In the genomic region with DNA sequence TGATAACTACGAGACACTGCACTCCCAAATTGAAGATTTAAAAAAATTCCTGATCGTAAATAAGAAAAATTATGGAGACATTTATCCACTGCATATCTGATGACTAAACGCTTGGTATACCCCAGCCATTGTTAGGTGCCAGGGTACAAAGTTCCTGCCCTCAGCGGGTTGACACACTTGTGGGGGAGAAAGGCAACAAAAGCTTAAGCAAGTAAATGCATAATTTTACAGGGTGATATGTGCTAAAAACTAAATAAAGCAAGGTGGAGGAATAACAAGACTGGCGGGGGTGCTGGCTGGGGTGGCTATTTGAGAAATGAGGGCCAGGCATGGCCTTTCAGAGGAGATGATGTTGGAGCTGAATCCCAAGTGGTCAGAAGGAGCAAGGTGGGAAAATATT, we compare ENCODE assay signal across 19 cellular contexts. TPM values are rescaled to one million over a fixed set of nuclear protein-coding genes. Genes with fewer than 3 reads are reported as not detected.
A peak's percentile ranks its signal among the peaks of the same experiment; 100 is the strongest.
DNase-seq lines count a peak whose midpoint lies in the region; ATAC-seq and TF ChIP-seq lines count a peak whose summit lies in the region.
"Had no signal": no experiment of that assay in that cellular context is flagged by ENCODE, and none has a peak within 500 bp of the region (broad histone marks: within the 10 kb centered on the region; RNA-seq: fewer than 3 reads in every experiment).

No MANE protein-coding gene starts in this region.

- WGBS in endodermal cell (ENCODE audit: insufficient coverage in 1 of 2, insufficient read length in 1 of 2), 2 experiments: 97 to 100% methylated on average over 4 to 5 of the region's 5 CpGs

- H3K9me3 ChIP-seq in OCI-LY1 (ENCODE audit: low read length) (no peaks in the 10 kb centered on the region), endodermal cell (ENCODE audit: control insufficient read depth, low read length) (no peaks in the 10 kb centered on the region)

- H3K4me1 Mint-ChIP-seq in activated naive CD8-positive, alpha-beta T cell (ENCODE audit: low read depth): peaks cover 20% of the 10 kb centered on the region
- peaks cover 19% of the 10 kb centered on the region for H3K4me1 Mint-ChIP-seq in activated naive CD8-positive, alpha-beta T cell treated with anti-CD3 and anti-CD28 coated beads, Interleukin-2, amount 50 U/mL, for 24 hours
- H3K4me1 Mint-ChIP-seq in endodermal cell (peaks cover 18% of the 10 kb centered on the region), Calu3 (ENCODE audit: low read depth, unreplicated experiment) (peaks cover 51% of the 10 kb centered on the region)

- intact Hi-C loops in Calu3 (cut with micrococcal nuclease; ENCODE audit: unreplicated experiment): loop anchor here (10.0 kb wide), 1 partner anchor 173 kb away; no protein-coding TSS in a partner anchor

- ATAC-seq in activated naive CD8-positive, alpha-beta T cell treated with anti-CD3 and anti-CD28 coated beads, Interleukin-2, amount 50 U/mL, for 24 hours: no peak
- ATAC-seq: Panc1 had no signal

- H3K27ac Mint-ChIP-seq in activated naive CD8-positive, alpha-beta T cell: peak overlapping the region; percentile 24
- H3K27ac Mint-ChIP-seq in activated naive CD8-positive, alpha-beta T cell treated with anti-CD3 and anti-CD28 coated beads, Interleukin-2, amount 50 U/mL, for 24 hours: no peak overlapping the region
- H3K27ac Mint-ChIP-seq in endodermal cell (peak overlapping the region; percentile 0), Calu3 (ENCODE audit: unreplicated experiment) (no peak overlapping the region)

- H3K27me3 ChIP-seq in OCI-LY1 (ENCODE audit: insufficient read depth, low read length) (no peaks in the 10 kb centered on the region), endodermal cell (ENCODE audit: control insufficient read depth, insufficient read depth, low read length, poor library complexity, severe bottlenecking) (no peaks in the 10 kb centered on the region)

- no peaks in the 10 kb centered on the region for H3K9me3 Mint-ChIP-seq in activated naive CD8-positive, alpha-beta T cell (ENCODE audit: low read depth)
- H3K9me3 Mint-ChIP-seq in activated naive CD8-positive, alpha-beta T cell treated with anti-CD3 and anti-CD28 coated beads, Interleukin-2, amount 50 U/mL, for 24 hours: no peaks in the 10 kb centered on the region
- H3K9me3 Mint-ChIP-seq in endodermal cell (no peaks in the 10 kb centered on the region), Calu3 (ENCODE audit: low read depth, unreplicated experiment) (no peaks in the 10 kb centered on the region)

- H3K4me2 ChIP-seq in OCI-LY1 (ENCODE audit: low read length): no peak overlapping the region

- no peak overlapping the region for H3K4me3 Mint-ChIP-seq in activated naive CD8-positive, alpha-beta T cell
- H3K4me3 Mint-ChIP-seq in activated naive CD8-positive, alpha-beta T cell treated with anti-CD3 and anti-CD28 coated beads, Interleukin-2, amount 50 U/mL, for 24 hours: no peak overlapping the region
- H3K4me3 Mint-ChIP-seq in endodermal cell (no peak overlapping the region), Calu3 (ENCODE audit: low read depth, unreplicated experiment) (no peak overlapping the region)

- H3K4me1 ChIP-seq in OCI-LY1 (ENCODE audit: insufficient read depth, low read length, severe bottlenecking): peaks cover 68% of the 10 kb centered on the region
- no peaks in the 10 kb centered on the region for H3K4me1 ChIP-seq in endodermal cell (ENCODE audit: control insufficient read depth, insufficient read depth, low read length)

- peaks cover 18% of the 10 kb centered on the region for H3K79me2 ChIP-seq in OCI-LY1 (ENCODE audit: insufficient read depth, low read length)

- peaks cover 3% of the 10 kb centered on the region for H3K36me3 Mint-ChIP-seq in activated naive CD8-positive, alpha-beta T cell
- peaks cover 7% of the 10 kb centered on the region for H3K36me3 Mint-ChIP-seq in activated naive CD8-positive, alpha-beta T cell treated with anti-CD3 and anti-CD28 coated beads, Interleukin-2, amount 50 U/mL, for 24 hours (ENCODE audit: low read depth)
- H3K36me3 Mint-ChIP-seq in endodermal cell (ENCODE audit: low read depth): peaks cover 22% of the 10 kb centered on the region
- H3K36me3 Mint-ChIP-seq in Calu3 (ENCODE audit: insufficient read depth, unreplicated experiment): no peaks in the 10 kb centered on the region

- H3K36me3 ChIP-seq in OCI-LY1 (ENCODE audit: insufficient read depth, low read length): 0 out of 2 replicates have a peak, but pooled peaks cover 3% of the 10 kb centered on the region
- peaks cover 4% of the 10 kb centered on the region for H3K36me3 ChIP-seq in endodermal cell (ENCODE audit: control insufficient read depth, insufficient read depth, low read length)

- H4K20me1 ChIP-seq in OCI-LY1 (ENCODE audit: insufficient read depth, low read length): no peaks in the 10 kb centered on the region

- TF ChIP-seq CTCF in OCI-LY1 (IDR thresholded peaks at IDR 0.05; ENCODE audit: low read length) (no peak), endodermal cell (conservative IDR thresholded peaks at IDR 0.05) (no peak), Calu3 (IDR thresholded peaks at IDR 0.05; ENCODE audit: unreplicated experiment) (no peak)

- H3K27me3 Mint-ChIP-seq in activated naive CD8-positive, alpha-beta T cell: no peaks in the 10 kb centered on the region
- no peaks in the 10 kb centered on the region for H3K27me3 Mint-ChIP-seq in activated naive CD8-positive, alpha-beta T cell treated with anti-CD3 and anti-CD28 coated beads, Interleukin-2, amount 50 U/mL, for 24 hours
- H3K27me3 Mint-ChIP-seq in endodermal cell (ENCODE audit: insufficient read depth): no peaks in the 10 kb centered on the region
- no peaks in the 10 kb centered on the region for H3K27me3 Mint-ChIP-seq in Calu3 (ENCODE audit: unreplicated experiment)

- H3K9ac ChIP-seq in OCI-LY1 (ENCODE audit: low read length): no peak overlapping the region
- H3K9ac ChIP-seq in endodermal cell (ENCODE audit: extremely low read depth, low read length, poor library complexity, severe bottlenecking): no peak overlapping the region

- no peaks in the 10 kb centered on the region for H3F3A ChIP-seq in OCI-LY1 (ENCODE audit: insufficient read depth, low read length)

- H3K27ac ChIP-seq in OCI-LY1 (ENCODE audit: low read depth, low read length, poor library complexity, severe bottlenecking) (peak overlapping the region; percentile 60), endodermal cell (ENCODE audit: low read depth, low read length) (no peak overlapping the region)
- H3K27ac ChIP-seq: 22Rv1, RWPE1 had no signal

- no peaks in the 10 kb centered on the region for H3K9me2 ChIP-seq in OCI-LY1 (ENCODE audit: low read depth, low read length)

- no peak for DNase-seq in activated naive CD8-positive, alpha-beta T cell treated with anti-CD3 and anti-CD28 coated beads, Interleukin-2, amount 50 U/mL, for 24 hours
- DNase-seq in endodermal cell: peak; percentile 36
- DNase-seq in activated gamma-delta T cell treated with Interleukin-2 at 50 U/mL for 16 hours: no peak
- DNase-seq in GOT3 (lab: John Stamatoyannopoulos, UW): no peak
- no peak for DNase-seq in ureter (ENCODE audit: low spot score)
- DNase-seq in Calu3: no peak
- DNase-seq: DMS53, IMR-90, KG1, MM.1S, NCI-H2029, NCI-H2227 treated with DMSO at 0.1 percent for 48 hours, NCI-H526 treated with DMSO at 0.1 percent for 48 hours, SHP77 had no signal

- H2AFZ ChIP-seq in OCI-LY1 (ENCODE audit: low read length): no peak overlapping the region

- no TSS peak for BruUV-seq in Calu3 (replicated peaks; lab: Mats Ljungman, UMichigan)

- no peak overlapping the region for H3K4me3 ChIP-seq in OCI-LY1 (ENCODE audit: low read depth, low read length, poor library complexity, severe bottlenecking)
- no peak overlapping the region for H3K4me3 ChIP-seq in endodermal cell (ENCODE audit: low read length)

- CTCF ChIA-PET in Calu3 (lab: Charles Lee): no interaction called here

RNA-seq across cellular contexts. Expression of a gene that starts 25.0 kb away (rescaled TPM):
- total RNA-seq in endodermal cell (100 to 1,000 TPM in 1 of 2 donors, 10 to 100 TPM in 1; 56.0 to 101 TPM), ureter (32.9 TPM), Calu3 (2022) (37.3 and 45.6 TPM in 2 replicates)
- polyA plus RNA-seq in endodermal cell (2013, experiment 1 of 2): 24.8 TPM
- polyA plus RNA-seq in endodermal cell (2013, experiment 2 of 2): 21.9 TPM

Comparison
In these comparisons a context has a peak if more than half of its experiments do, and no peak if none do; other contexts are left out.
1. H3K27ac Mint-ChIP-seq: peak in activated naive CD8-positive, alpha-beta T cell (single experiment) and endodermal cell (single experiment); none in activated naive CD8-positive, alpha-beta T cell treated with anti-CD3 and anti-CD28 coated beads, Interleukin-2, amount 50 U/mL, for 24 hours (single experiment) and Calu3 (single experiment).